11 cellular contexts compared by ENCODE assay signal in genomic region chr11:1026641-1027482, GRCh38. TPM values are rescaled to one million over a fixed set of nuclear protein-coding genes. Genes with fewer than 3 reads are reported as not detected.
"Had no signal": no experiment of that assay in that cellular context is flagged by ENCODE, and none has a peak within 500 bp of the region (broad histone marks: within the 10 kb centered on the region; RNA-seq: fewer than 3 reads in every experiment).

No MANE protein-coding gene starts in this region.

- DNase-seq: H7, HFFc6, IMR-90, KG1 had no signal

- H3K4me2 ChIP-seq: GM23338 had no signal

- FAIRE-seq: K562 had no signal

- H3K9me3 Mint-ChIP-seq: GM23338 had no signal

- H3K4me3 ChIP-seq: GM23338, HAP-1, K562 had no signal

- H3K27ac Mint-ChIP-seq: GM23338, HFFc6 had no signal

- H3K4me1 ChIP-seq: HAP-1 had no signal

- H3K9me3 ChIP-seq: HAP-1 had no signal

- H3K27ac ChIP-seq: HL-60 had no signal

- H3K4me1 Mint-ChIP-seq: GM23338 had no signal

- H2AFZ ChIP-seq: GM23338 had no signal

- ATAC-seq: GM23338, HCT116, K562 had no signal

- H3K36me3 ChIP-seq: HAP-1 had no signal

- H3K4me3 Mint-ChIP-seq: GM23338, HFFc6 had no signal

RNA-seq across cellular contexts. Expression of gene MUC6, which starts 9.7 kb away (rescaled TPM):
- total RNA-seq: GM23338, H4, H7, HFFc6, HT1080, IMR-90, K562 had no signal
- polyA plus RNA-seq: GM23338, IMR-90, K562 had no signal

RNA-seq across cellular contexts. Expression of gene MUC2, which starts 47.8 kb away (rescaled TPM):
- total RNA-seq: GM23338, H4, H7, HT1080, IMR-90 had no signal
- polyA plus RNA-seq: GM23338, IMR-90 had no signal
